ENCODE assay signal across 8 cellular contexts in the genomic region with DNA sequence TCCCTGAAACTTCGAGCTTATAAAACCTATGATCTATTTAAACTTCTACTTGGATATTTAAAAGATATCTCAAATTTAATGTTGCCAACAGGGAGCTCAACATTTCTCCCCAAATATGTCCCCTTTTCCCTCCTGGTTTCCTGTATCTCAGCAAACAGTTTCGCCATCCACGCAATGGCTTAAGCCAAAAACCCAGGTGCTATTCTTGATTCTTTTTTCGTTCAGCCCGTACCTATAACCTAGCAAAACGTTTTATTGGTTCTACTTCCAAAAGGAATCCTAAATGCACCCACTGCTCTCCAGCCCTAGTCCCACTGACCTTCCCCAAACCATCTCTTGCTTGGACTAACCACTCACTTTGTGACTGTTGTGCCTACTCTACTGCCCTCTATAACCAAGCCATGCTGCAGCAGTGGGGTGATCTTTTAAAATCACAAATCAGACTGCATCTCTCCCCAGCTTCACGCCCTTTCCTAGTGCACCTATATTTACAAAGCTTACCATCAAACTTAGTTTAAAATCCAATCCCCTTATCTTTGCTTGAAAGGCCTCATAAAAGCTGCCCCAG.
A peak's percentile ranks its signal among the peaks of the same experiment; 100 is the strongest.
DNase-seq lines count a peak whose midpoint lies in the region; ATAC-seq, FAIRE-seq and TF ChIP-seq lines count a peak whose summit lies in the region.
"Not testable (repeated sequence)": the region's sequence is repeated elsewhere in the genome, so short reads cannot be mapped to it uniquely, and the experiment has no call there.

No MANE protein-coding gene starts in this region.

- not testable (repeated sequence) for H3K79me2 ChIP-seq in H9 (ENCODE audit: insufficient read depth, low read length); GM12878 (ENCODE audit: control insufficient read depth, insufficient read depth, low read length)

- H3T11ph ChIP-seq in H9 (ENCODE audit: low read length) = not testable (repeated sequence)

- not testable (repeated sequence) for TF ChIP-seq RAD21 in GM12878 (IDR thresholded peaks at IDR 0.05; ENCODE audit: insufficient read depth, low read depth, low read length)

- H3K4me2 ChIP-seq in H9 (ENCODE audit: insufficient read depth, insufficient read length, low read length) = not testable (repeated sequence)
- H3K4me2 ChIP-seq in GM12878 (ENCODE audit: control insufficient read depth, insufficient read depth) = 0 out of 2 replicates have a peak overlapping the region, but pooled peaks have one; percentile 44

- not testable (repeated sequence) for H3K27ac ChIP-seq in H9 (ENCODE audit: insufficient read length, low read depth, low read length)
- peak overlapping the region; percentile 56 for H3K27ac ChIP-seq in GM12878 (ENCODE audit: control insufficient read depth, insufficient read depth)

- H3K36me3 ChIP-seq in GM12878 (ENCODE audit: control insufficient read depth in 2 of 2, insufficient read depth in 2 of 2, low read length in 1 of 2) = not testable (repeated sequence)

- H4K20me1 ChIP-seq in H9 (ENCODE audit: control insufficient read depth, insufficient read depth, insufficient read length); GM12878 (ENCODE audit: control insufficient read depth, insufficient read depth): not testable (repeated sequence)

- not testable (repeated sequence) for H3K4ac ChIP-seq in H9 (ENCODE audit: low read depth, low read length)

- TF ChIP-seq EP300 in GM12878 (IDR thresholded peaks at IDR 0.05; ENCODE audit: borderline replicate concordance in 1 of 2, control insufficient read depth in 1 of 2, low read depth in 2 of 2, low read length in 2 of 2) = not testable (repeated sequence)

- H3K27me3 Mint-ChIP-seq in H9 (ENCODE audit: low read depth); progenitor cell of endocrine pancreas: not testable (repeated sequence)

- not testable (repeated sequence) for H2BK5ac ChIP-seq in H9 (ENCODE audit: insufficient read length, low read length)

- H3K23ac ChIP-seq in H9 (ENCODE audit: insufficient read length, low read depth, low read length) = not testable (repeated sequence)

- not testable (repeated sequence) for H3K9me3 ChIP-seq in H9 (ENCODE audit: control insufficient read depth, low read depth, low read length); GM12878 (replicated peaks; ENCODE audit: control insufficient read depth, insufficient read depth, low read length)

- not testable (repeated sequence) for H2BK120ac ChIP-seq in H9 (ENCODE audit: low read depth, low read length, poor library complexity, severe bottlenecking)

- not testable (repeated sequence) for H3K27me3 ChIP-seq in H9 (ENCODE audit: insufficient read depth, low read length); GM12878 (replicated peaks in 1 of 2; ENCODE audit: control insufficient read depth in 2 of 2, insufficient read depth in 2 of 2, low read length in 1 of 2)

- not testable (repeated sequence) for H4K5ac ChIP-seq in H9 (ENCODE audit: insufficient read length, low read depth, low read length)

- not testable (repeated sequence) for H2BK12ac ChIP-seq in H9 (ENCODE audit: insufficient read length, low read depth, low read length)

- SMC1A ChIA-PET in GM12878 (lab: Charles Lee; ENCODE audit: uncharacterized antibody, unreplicated experiment) = not testable (repeated sequence)

- H4K91ac ChIP-seq in H9 (ENCODE audit: insufficient read length, low read depth, low read length) = not testable (repeated sequence)

- RAD21 ChIA-PET in GM12878 (lab: Charles Lee; ENCODE audit: unreplicated experiment) = not testable (repeated sequence)

- H3K4me3 Mint-ChIP-seq in H9; progenitor cell of endocrine pancreas (ENCODE audit: low read depth): not testable (repeated sequence)

- H3K56ac ChIP-seq in H9 (ENCODE audit: insufficient read length, low read depth, low read length) = not testable (repeated sequence)

- not testable (repeated sequence) for H3K9me3 Mint-ChIP-seq in H9; progenitor cell of endocrine pancreas (ENCODE audit: low read depth)

- not testable (repeated sequence) for H2AK5ac ChIP-seq in H9 (ENCODE audit: insufficient read length, low read length)

- BruUV-seq in GM12878 (replicated peaks; lab: Mats Ljungman, UMichigan) = TSS peak; percentile 66

- not testable (repeated sequence) for H3K14ac ChIP-seq in H9 (ENCODE audit: insufficient read depth, low read length)

- no CpG with 5 or more reads among the region's 7 CpGs for WGBS in H9 (ENCODE audit: extremely low coverage, insufficient read length, low lambda C conversion rate)
- 2% methylated on average over 6 of the region's 7 CpGs for WGBS in GM12878 (ENCODE audit: insufficient coverage, insufficient replicate concordance, low lambda C conversion rate, missing lambda C conversion rate)

- CTCF ChIA-PET in GM12878 (lab: Yijun Ruan, JAX) = not testable (repeated sequence)

- not testable (repeated sequence) for H3K23me2 ChIP-seq in H9 (ENCODE audit: insufficient read length, low read depth, low read length, poor library complexity, severe bottlenecking)

- intact Hi-C loops in GM12878 (cut with micrococcal nuclease; ENCODE audit: unreplicated experiment) = not testable (repeated sequence)

- H3K79me1 ChIP-seq in H9 (ENCODE audit: insufficient read depth, low read depth, low read length, poor library complexity, severe bottlenecking) = not testable (repeated sequence)

- ATAC-seq in GM18498 (IDR thresholded peaks at IDR 0.05; ENCODE audit: unreplicated experiment) (peak; percentile 39), GM18909 (IDR thresholded peaks at IDR 0.05; ENCODE audit: poor library complexity, unreplicated experiment) (peak; percentile 19), GM21447 (IDR thresholded peaks at IDR 0.05; ENCODE audit: unreplicated experiment) (peak; percentile 35), HG02884 (IDR thresholded peaks at IDR 0.05; ENCODE audit: unreplicated experiment) (peak; percentile 46), HG03442 (IDR thresholded peaks at IDR 0.05; ENCODE audit: unreplicated experiment) (peak; percentile 34), GM12878 (peak; percentile 64)

- DNase-seq in H9; GM12878 (ENCODE audit: low read depth, low spot score); progenitor cell of endocrine pancreas (ENCODE audit: low spot score, unreplicated experiment): not testable (repeated sequence)

- TF ChIP-seq POLR2A in GM12878 (IDR thresholded peaks at IDR 0.05; ENCODE audit: low read depth, low read length) = not testable (repeated sequence)

- in situ Hi-C loops in GM12878 (cut with MboI) = not testable (repeated sequence)

- not testable (repeated sequence) for H4K8ac ChIP-seq in H9 (replicated peaks; ENCODE audit: insufficient read length, low read depth, low read length)

- not testable (repeated sequence) for H2BK20ac ChIP-seq in H9 (ENCODE audit: low read depth, low read length, poor library complexity, severe bottlenecking)

- H3K4me1 ChIP-seq in H9 (ENCODE audit: insufficient read depth, low read length); GM12878 (ENCODE audit: control insufficient read depth, insufficient read depth, low read length): not testable (repeated sequence)

- not testable (repeated sequence) for FAIRE-seq in GM12878 (lab: Jason Lieb, UNC)

- H3K9ac ChIP-seq in H9 (ENCODE audit: extremely low read depth, insufficient read length, low read length); GM12878 (ENCODE audit: control insufficient read depth, insufficient read depth, low read length): not testable (repeated sequence)

- H3K27ac Mint-ChIP-seq in H9 = peak overlapping the region in 2 of 3 experiments; percentile 6 to 66; a peak in 4 of 7 replicates
- H3K27ac Mint-ChIP-seq in progenitor cell of endocrine pancreas = peak overlapping the region; percentile 41

- POLR2A ChIA-PET in GM12878 (lab: Charles Lee) = not testable (repeated sequence)

- H3K18ac ChIP-seq in H9 (ENCODE audit: insufficient read length, low read depth, low read length) = not testable (repeated sequence)

- H3K4me1 Mint-ChIP-seq in H9 = peaks cover 10 to 16% of the 10 kb centered on the region in 2 experiments
- H3K4me1 Mint-ChIP-seq in progenitor cell of endocrine pancreas (ENCODE audit: low read depth) = peaks cover 11% of the 10 kb centered on the region

- not testable (repeated sequence) for TF ChIP-seq CTCF in H9 (conservative IDR thresholded peaks at IDR 0.05); GM12878 (IDR thresholded peaks at IDR 0.05 in 2 of 3, conservative IDR thresholded peaks at IDR 0.05 in 1 of 3; ENCODE audit: control insufficient read depth in 2 of 3, extremely low read depth in 1 of 3, insufficient read depth in 1 of 3, low read depth in 3 of 3, low read length in 3 of 3); progenitor cell of endocrine pancreas (IDR thresholded peaks at IDR 0.05; ENCODE audit: unreplicated experiment)

- not testable (repeated sequence) for H2AFZ ChIP-seq in H9 (ENCODE audit: low read length); GM12878 (ENCODE audit: control insufficient read depth, low read depth, low read length)

- H3K4me3 ChIP-seq in GM12878 = not testable (repeated sequence)

- not testable (repeated sequence) for H2BK15ac ChIP-seq in H9 (ENCODE audit: low read depth, low read length)

- H3K36me3 Mint-ChIP-seq in H9 (ENCODE audit: insufficient read depth in 1 of 3, low read depth in 3 of 3); progenitor cell of endocrine pancreas (ENCODE audit: insufficient read depth): not testable (repeated sequence)
